Comparison of ENCODE assay signal across 1 cellular context in the genomic region with DNA sequence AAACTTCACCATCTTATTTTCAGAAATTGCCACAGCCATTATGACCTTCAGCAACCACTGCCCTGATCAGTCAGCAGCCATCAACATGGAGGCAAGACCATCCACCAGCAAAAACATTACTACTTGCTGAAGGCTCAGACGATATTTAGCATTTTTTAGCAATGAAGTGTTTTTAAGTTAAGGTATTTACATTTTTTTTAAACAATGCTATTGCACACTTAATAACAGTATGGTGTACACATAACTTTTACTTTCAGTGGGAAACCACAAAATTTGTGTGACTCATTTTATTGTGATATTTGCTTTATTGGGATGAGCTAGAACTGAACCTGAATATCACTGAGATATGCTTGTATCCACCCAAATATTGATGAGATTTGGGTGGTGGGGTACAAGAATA.
A peak's percentile ranks its signal among the peaks of the same experiment; 100 is the strongest.
TF ChIP-seq lines count a peak whose summit lies in the region.

No MANE protein-coding gene starts in this region.

TF ChIP-seq in IMR-90, 13 proteins besides CTCF, POLR2A, EP300 and RAD21 (continued from another document):
- TF ChIP-seq, protein P1, sequence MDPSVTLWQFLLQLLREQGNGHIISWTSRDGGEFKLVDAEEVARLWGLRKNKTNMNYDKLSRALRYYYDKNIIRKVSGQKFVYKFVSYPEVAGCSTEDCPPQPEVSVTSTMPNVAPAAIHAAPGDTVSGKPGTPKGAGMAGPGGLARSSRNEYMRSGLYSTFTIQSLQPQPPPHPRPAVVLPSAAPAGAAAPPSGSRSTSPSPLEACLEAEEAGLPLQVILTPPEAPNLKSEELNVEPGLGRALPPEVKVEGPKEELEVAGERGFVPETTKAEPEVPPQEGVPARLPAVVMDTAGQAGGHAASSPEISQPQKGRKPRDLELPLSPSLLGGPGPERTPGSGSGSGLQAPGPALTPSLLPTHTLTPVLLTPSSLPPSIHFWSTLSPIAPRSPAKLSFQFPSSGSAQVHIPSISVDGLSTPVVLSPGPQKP (IDR thresholded peaks at IDR 0.05; ENCODE audit: borderline replicate concordance, low read depth, low read length), result no peak
- TF ChIP-seq RFX5 (IDR thresholded peaks at IDR 0.05; ENCODE audit: low read depth, low read length), result no peak
- no peak for TF ChIP-seq RCOR1 (IDR thresholded peaks at IDR 0.05; ENCODE audit: insufficient replicate concordance, low read length)
- TF ChIP-seq FOS (IDR thresholded peaks at IDR 0.05; ENCODE audit: low read depth, low read length), result peak; percentile 10; the same call in 1 of the 2 replicates
- no peak for TF ChIP-seq MAZ (IDR thresholded peaks at IDR 0.05; ENCODE audit: borderline replicate concordance, low read depth, low read length)
- no peak for TF ChIP-seq NFE2L2 (IDR thresholded peaks at IDR 0.05; ENCODE audit: low read depth, low read length)
- no peak for TF ChIP-seq MAFK (IDR thresholded peaks at IDR 0.05; ENCODE audit: low read depth, low read length)
